Comparison of ENCODE assay signal across 36 cellular contexts in the genomic region with DNA sequence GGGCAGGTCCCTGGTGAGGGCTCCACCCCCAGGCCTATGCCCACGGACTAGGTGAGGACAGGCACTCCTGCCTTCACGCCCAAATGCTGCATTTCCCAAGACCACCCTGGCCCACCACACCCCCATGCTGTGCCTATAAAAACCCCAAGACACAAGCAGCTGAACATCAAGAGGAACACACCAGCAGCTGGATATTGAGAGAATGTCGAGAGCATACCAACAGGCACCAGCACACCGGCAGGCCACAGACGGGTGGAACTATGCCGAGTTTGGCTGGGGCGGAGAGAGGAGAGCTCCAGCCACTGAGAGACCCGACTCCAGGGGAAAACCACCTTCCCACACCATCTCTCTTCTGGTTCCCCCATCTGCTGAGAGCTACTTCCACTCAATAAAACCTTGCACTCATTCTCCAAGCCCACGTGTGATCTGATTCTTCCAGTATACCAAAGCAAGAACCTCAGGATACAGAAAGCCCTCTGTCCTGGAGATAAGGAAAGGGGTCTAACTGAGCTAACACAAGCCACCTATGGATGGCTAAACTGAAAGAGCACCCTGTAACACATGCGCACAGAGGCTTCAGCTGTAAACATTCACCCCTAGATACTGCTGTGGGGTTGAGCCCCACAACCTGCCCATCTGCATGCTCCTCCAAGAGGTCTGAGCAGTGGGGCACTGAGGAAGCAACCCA.
"Had no signal": no experiment of that assay in that cellular context is flagged by ENCODE, and none has a peak within 500 bp of the region (broad histone marks: within the 10 kb centered on the region; RNA-seq: fewer than 3 reads in every experiment).

No MANE protein-coding gene starts in this region.

- H3K4me1 ChIP-seq: adrenal gland, body of pancreas, foreskin keratinocyte, gastrocnemius medialis, heart left ventricle had no signal

- H3K27ac Mint-ChIP-seq: activated CD4-positive, alpha-beta memory T cell treated with anti-CD3 and anti-CD28 coated beads for 36 hours; activated CD4-positive, alpha-beta T cell treated with anti-CD3 and anti-CD28 coated beads for 36 hours; activated CD4-positive, alpha-beta T cell treated with anti-CD3 and anti-CD28 coated beads, Interleukin-2, amount 10 ng/mL, durations not matched to agents 24 days and 14 days; activated CD8-positive, alpha-beta memory T cell treated with anti-CD3 and anti-CD28 coated beads, Interleukin-2, amount 10 ng/mL, durations not matched to agents 7 days and 5 days; activated CD8-positive, alpha-beta T cell treated with anti-CD3 and anti-CD28 coated beads, Interleukin-2, amount 10 ng/mL, durations not matched to agents 7 days and 5 days; activated naive CD4-positive, alpha-beta T cell treated with anti-CD3 and anti-CD28 coated beads for 36 hours; activated naive CD4-positive, alpha-beta T cell treated with anti-CD3 and anti-CD28 coated beads, Interleukin-2, amount 50 U/mL, for 24 hours; activated naive CD8-positive, alpha-beta T cell treated with anti-CD3 and anti-CD28 coated beads for 36 hours; activated naive CD8-positive, alpha-beta T cell treated with anti-CD3 and anti-CD28 coated beads, Interleukin-2, amount 50 U/mL, for 24 hours; activated T-helper 17 cell treated with anti-CD3 and anti-CD28 coated beads, Interleukin-2, amount 50 U/mL, for 72 hours; dendritic cell treated with granulocyte-macrophage colony-stimulating factor and Interleukin-4, amounts not matched to agents 40 ng/mL and 50 ng/mL, for 4 days; endodermal cell; T-helper 17 cell; T-helper 2 cell treated with Interferon-gamma antibody and Interleukin-4, amounts not matched to agents 5 μg/mL and 100 μg/mL, for 36 hours had no signal

- H3K36me3 ChIP-seq: adrenal gland, gastrocnemius medialis, heart left ventricle, WERI-Rb-1 had no signal

- ATAC-seq: activated CD4-positive, alpha-beta T cell treated with anti-CD3 and anti-CD28 coated beads for 36 hours; activated CD8-positive, alpha-beta memory T cell treated with anti-CD3 and anti-CD28 coated beads, Interleukin-2, amount 10 ng/mL, durations not matched to agents 7 days and 5 days; activated CD8-positive, alpha-beta T cell treated with anti-CD3 and anti-CD28 coated beads, Interleukin-2, amount 10 ng/mL, durations not matched to agents 7 days and 5 days; activated naive CD8-positive, alpha-beta T cell treated with anti-CD3 and anti-CD28 coated beads, Interleukin-2, amount 50 U/mL, for 24 hours; activated T-helper 17 cell treated with anti-CD3 and anti-CD28 coated beads, Interleukin-2, amount 50 U/mL, for 72 hours; body of pancreas; esophagus mucosa; foreskin keratinocyte; gastrocnemius medialis; heart left ventricle; T-helper 17 cell had no signal

- H3K4me3 ChIP-seq: adrenal gland, body of pancreas, coronary artery, dorsolateral prefrontal cortex, gastrocnemius medialis, heart left ventricle had no signal

- DNase-seq: activated CD4-positive, alpha-beta memory T cell treated with anti-CD3 and anti-CD28 coated beads for 36 hours; activated CD4-positive, alpha-beta T cell treated with anti-CD3 and anti-CD28 coated beads for 36 hours; activated CD4-positive, alpha-beta T cell treated with anti-CD3 and anti-CD28 coated beads, Interleukin-2, amount 10 ng/mL, durations not matched to agents 24 days and 14 days; activated CD4-positive, CD25-positive, alpha-beta regulatory T cell; activated CD4-positive, CD25-positive, alpha-beta regulatory T cell treated with anti-CD3 and anti-CD28 coated beads, Interleukin-2, amount 50 U/mL, for 72 hours; activated CD8-positive, alpha-beta memory T cell treated with anti-CD3 and anti-CD28 coated beads, Interleukin-2, amount 10 ng/mL, durations not matched to agents 7 days and 5 days; activated CD8-positive, alpha-beta memory T cell treated with anti-CD3 and anti-CD28 coated beads, Interleukin-2, amount 50 U/mL, for 4 hours; activated CD8-positive, alpha-beta T cell treated with anti-CD3 and anti-CD28 coated beads, Interleukin-2, amount 10 ng/mL, durations not matched to agents 7 days and 5 days; activated effector memory CD4-positive, alpha-beta T cell treated with Interleukin-2 at 50 U/mL for 16 hours; activated gamma-delta T cell treated with Interleukin-2 at 50 U/mL for 16 hours; activated naive CD4-positive, alpha-beta T cell treated with anti-CD3 and anti-CD28 coated beads for 36 hours; activated naive CD8-positive, alpha-beta T cell treated with anti-CD3 and anti-CD28 coated beads for 36 hours; activated naive CD8-positive, alpha-beta T cell treated with anti-CD3 and anti-CD28 coated beads, Interleukin-2, amount 50 U/mL, for 24 hours; activated T-cell treated with anti-CD3 and anti-CD28 coated beads, Interleukin-2, amount 50 U/mL, for 1 hour; adrenal gland; amygdala; aorta; body of pancreas; caudate nucleus; dorsolateral prefrontal cortex; effector memory CD4-positive, alpha-beta T cell; endodermal cell; foreskin keratinocyte; gastrocnemius medialis; glutamatergic neuron; heart left ventricle; T-helper 1 cell; T-helper 17 cell; T1000; WERI-Rb-1 had no signal

- H3K27ac ChIP-seq: adrenal gland, body of pancreas, coronary artery, dorsolateral prefrontal cortex, foreskin keratinocyte, gastrocnemius medialis, heart left ventricle, WERI-Rb-1 had no signal

- H3K9me3 Mint-ChIP-seq: activated CD4-positive, alpha-beta memory T cell treated with anti-CD3 and anti-CD28 coated beads for 36 hours; activated naive CD4-positive, alpha-beta T cell treated with anti-CD3 and anti-CD28 coated beads for 36 hours; activated naive CD4-positive, alpha-beta T cell treated with anti-CD3 and anti-CD28 coated beads, Interleukin-2, amount 50 U/mL, for 24 hours; activated naive CD8-positive, alpha-beta T cell treated with anti-CD3 and anti-CD28 coated beads for 36 hours; activated naive CD8-positive, alpha-beta T cell treated with anti-CD3 and anti-CD28 coated beads, Interleukin-2, amount 50 U/mL, for 24 hours; activated T-helper 17 cell treated with anti-CD3 and anti-CD28 coated beads, Interleukin-2, amount 50 U/mL, for 72 hours; dendritic cell treated with granulocyte-macrophage colony-stimulating factor and Interleukin-4, amounts not matched to agents 40 ng/mL and 50 ng/mL, for 4 days; endodermal cell; T-helper 2 cell treated with Interferon-gamma antibody and Interleukin-4, amounts not matched to agents 5 μg/mL and 100 μg/mL, for 36 hours had no signal

- H3K27me3 Mint-ChIP-seq: activated CD4-positive, alpha-beta memory T cell treated with anti-CD3 and anti-CD28 coated beads for 36 hours; activated CD4-positive, alpha-beta T cell treated with anti-CD3 and anti-CD28 coated beads for 36 hours; activated CD4-positive, alpha-beta T cell treated with anti-CD3 and anti-CD28 coated beads, Interleukin-2, amount 10 ng/mL, durations not matched to agents 24 days and 14 days; activated CD8-positive, alpha-beta memory T cell treated with anti-CD3 and anti-CD28 coated beads, Interleukin-2, amount 10 ng/mL, durations not matched to agents 7 days and 5 days; activated naive CD4-positive, alpha-beta T cell treated with anti-CD3 and anti-CD28 coated beads, Interleukin-2, amount 50 U/mL, for 24 hours; activated naive CD8-positive, alpha-beta T cell treated with anti-CD3 and anti-CD28 coated beads for 36 hours; activated naive CD8-positive, alpha-beta T cell treated with anti-CD3 and anti-CD28 coated beads, Interleukin-2, amount 50 U/mL, for 24 hours; activated T-helper 17 cell treated with anti-CD3 and anti-CD28 coated beads, Interleukin-2, amount 50 U/mL, for 72 hours; dendritic cell treated with granulocyte-macrophage colony-stimulating factor and Interleukin-4, amounts not matched to agents 40 ng/mL and 50 ng/mL, for 4 days; T-helper 17 cell had no signal

- H3K4me1 Mint-ChIP-seq: activated CD4-positive, alpha-beta T cell treated with anti-CD3 and anti-CD28 coated beads for 36 hours; activated CD4-positive, alpha-beta T cell treated with anti-CD3 and anti-CD28 coated beads, Interleukin-2, amount 10 ng/mL, durations not matched to agents 24 days and 14 days; activated CD8-positive, alpha-beta memory T cell treated with anti-CD3 and anti-CD28 coated beads, Interleukin-2, amount 10 ng/mL, durations not matched to agents 7 days and 5 days; activated naive CD4-positive, alpha-beta T cell treated with anti-CD3 and anti-CD28 coated beads, Interleukin-2, amount 50 U/mL, for 24 hours; activated naive CD8-positive, alpha-beta T cell treated with anti-CD3 and anti-CD28 coated beads, Interleukin-2, amount 50 U/mL, for 24 hours; activated T-helper 17 cell treated with anti-CD3 and anti-CD28 coated beads, Interleukin-2, amount 50 U/mL, for 72 hours had no signal

- H3K27me3 ChIP-seq: adrenal gland, body of pancreas, dorsolateral prefrontal cortex, foreskin keratinocyte, gastrocnemius medialis, heart left ventricle had no signal

- H3K4me3 Mint-ChIP-seq: activated CD4-positive, alpha-beta memory T cell treated with anti-CD3 and anti-CD28 coated beads for 36 hours; activated CD4-positive, alpha-beta T cell treated with anti-CD3 and anti-CD28 coated beads for 36 hours; activated CD4-positive, alpha-beta T cell treated with anti-CD3 and anti-CD28 coated beads, Interleukin-2, amount 10 ng/mL, durations not matched to agents 24 days and 14 days; activated CD8-positive, alpha-beta memory T cell treated with anti-CD3 and anti-CD28 coated beads, Interleukin-2, amount 10 ng/mL, durations not matched to agents 7 days and 5 days; activated CD8-positive, alpha-beta T cell treated with anti-CD3 and anti-CD28 coated beads, Interleukin-2, amount 10 ng/mL, durations not matched to agents 7 days and 5 days; activated naive CD4-positive, alpha-beta T cell treated with anti-CD3 and anti-CD28 coated beads for 36 hours; activated naive CD4-positive, alpha-beta T cell treated with anti-CD3 and anti-CD28 coated beads, Interleukin-2, amount 50 U/mL, for 24 hours; activated naive CD8-positive, alpha-beta T cell treated with anti-CD3 and anti-CD28 coated beads for 36 hours; activated naive CD8-positive, alpha-beta T cell treated with anti-CD3 and anti-CD28 coated beads, Interleukin-2, amount 50 U/mL, for 24 hours; activated T-helper 17 cell treated with anti-CD3 and anti-CD28 coated beads, Interleukin-2, amount 50 U/mL, for 72 hours; dendritic cell treated with granulocyte-macrophage colony-stimulating factor and Interleukin-4, amounts not matched to agents 40 ng/mL and 50 ng/mL, for 4 days; endodermal cell; T-helper 17 cell; T-helper 2 cell treated with Interferon-gamma antibody and Interleukin-4, amounts not matched to agents 5 μg/mL and 100 μg/mL, for 36 hours had no signal

- H3K9me3 ChIP-seq: adrenal gland, body of pancreas, gastrocnemius medialis, heart left ventricle had no signal
